8 cellular contexts compared by ENCODE assay signal in the genomic region with DNA sequence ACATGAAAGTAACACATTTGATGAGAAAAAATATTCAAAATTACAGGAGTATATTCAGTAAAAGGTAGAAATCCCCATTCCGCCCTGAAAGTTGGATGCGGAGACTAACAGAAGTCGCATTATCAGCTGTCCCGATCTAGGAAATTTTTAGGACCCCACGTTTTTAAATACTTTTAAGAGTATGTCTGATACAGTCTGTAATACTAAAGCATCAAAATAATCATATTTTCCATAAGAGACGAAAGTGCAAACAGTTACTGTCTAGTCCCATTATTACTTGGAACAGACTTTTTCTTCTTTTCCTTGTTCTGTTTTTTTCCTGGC. TPM values are rescaled to one million over a fixed set of nuclear protein-coding genes. Genes with fewer than 3 reads are reported as not detected.
DNase-seq lines count a peak whose midpoint lies in the region; ATAC-seq, FAIRE-seq and TF ChIP-seq lines count a peak whose summit lies in the region.

No MANE protein-coding gene starts in this region.

- no peak for FAIRE-seq in A549 (lab: Jason Lieb, UNC)

- WGBS in A549 (ENCODE audit: missing lambda C conversion rate) = 36% methylated on average over 6 of the region's 6 CpGs

- H3K36me3 Mint-ChIP-seq in chondrocyte (ENCODE audit: low read depth) = peaks cover 10% of the 10 kb centered on the region

- H3K4me2 ChIP-seq in A549 (peak overlapping the region; percentile 75), KMS-11 (peak overlapping the region; percentile 25; the same call in 1 of the 2 replicates)

- no peak for TF ChIP-seq RAD21 in A549 (conservative IDR thresholded peaks at IDR 0.05 in 1 of 2, IDR thresholded peaks at IDR 0.05 in 1 of 2)

- peaks cover 8% of the 10 kb centered on the region for H3K27me3 Mint-ChIP-seq in chondrocyte (ENCODE audit: low read depth)

- H3K9me3 ChIP-seq in A549 = no peaks in the 10 kb centered on the region; the same call in 2 of the 3 replicates
- no peaks in the 10 kb centered on the region for H3K9me3 ChIP-seq in muscle layer of colon (ENCODE audit: low read length)

- H3K9me3 Mint-ChIP-seq in chondrocyte (ENCODE audit: low read depth) = peaks cover 16% of the 10 kb centered on the region

- H3K27ac ChIP-seq in A549 = peak overlapping the region; percentile 46 to 89; a peak in 5 of 6 replicates
- H3K27ac ChIP-seq in KMS-11 = no peak overlapping the region
- peak overlapping the region; percentile 44 for H3K27ac ChIP-seq in muscle layer of colon (ENCODE audit: low read depth, low read length)

- no peak for TF ChIP-seq CTCF in A549 (IDR thresholded peaks at IDR 0.05)
- no peak for TF ChIP-seq CTCF in KMS-11 (conservative IDR thresholded peaks at IDR 0.05; ENCODE audit: low read depth, low read length)
- TF ChIP-seq CTCF in chondrocyte (IDR thresholded peaks at IDR 0.05) = no peak

- DNase-seq in A549 (ENCODE audit: low read depth in 1 of 2, low spot score in 1 of 2) (no peak), chondrocyte (ENCODE audit: low spot score) (no peak), NCI-H1105 (lab: John Stamatoyannopoulos, UW) (no peak), NOMO-1 treated with DMSO at 0.1 percent for 48 hours (lab: John Stamatoyannopoulos, UW; ENCODE audit: unreplicated experiment) (no peak)
- DNase-seq in effector CD8-positive, alpha-beta T cell (lab: John Stamatoyannopoulos, UW) = no peak

- H3K4me3 Mint-ChIP-seq in chondrocyte (ENCODE audit: unreplicated experiment) = peak overlapping the region; percentile 74

- no peak for TF ChIP-seq EP300 in A549 (IDR thresholded peaks at IDR 0.05)

- H4K20me1 ChIP-seq in KMS-11 (ENCODE audit: insufficient read depth) = no peaks in the 10 kb centered on the region

- no peaks in the 10 kb centered on the region for H3K79me2 ChIP-seq in KMS-11 (ENCODE audit: insufficient read depth, low read depth)

- POLR2A ChIA-PET in A549 (lab: Yijun Ruan, JAX) = no interaction called here

- ATAC-seq in A549 (no peak), GM19351 (IDR thresholded peaks at IDR 0.05; ENCODE audit: unreplicated experiment) (no peak)

- H2AFZ ChIP-seq in KMS-11 (ENCODE audit: low read depth) = peak overlapping the region; percentile 44

- H3K27me3 ChIP-seq in KMS-11 (ENCODE audit: insufficient read depth, low read depth) = no peaks in the 10 kb centered on the region
- H3K27me3 ChIP-seq in muscle layer of colon (ENCODE audit: control insufficient read depth in 1 of 2, insufficient read depth in 2 of 2, low read length in 2 of 2) = no peaks in the 10 kb centered on the region

- no peak for TF ChIP-seq POLR2A in A549 (IDR thresholded peaks at IDR 0.05; ENCODE audit: low read length)

- peak overlapping the region; percentile 86 for H3K27ac Mint-ChIP-seq in chondrocyte (ENCODE audit: unreplicated experiment)

- H3K4me1 ChIP-seq in A549 (no peaks in the 10 kb centered on the region), KMS-11 (ENCODE audit: low read depth, poor library complexity, severe bottlenecking) (no peaks in the 10 kb centered on the region), muscle layer of colon (ENCODE audit: insufficient read depth, low read length) (no peaks in the 10 kb centered on the region)

- CTCF ChIA-PET in A549 (lab: Yijun Ruan, JAX) = interaction anchor here (1.5 kb wide), 1 partner anchor 432 kb away, joined by 5 read pairs; no protein-coding TSS in a partner anchor

- no peaks in the 10 kb centered on the region for H3K36me3 ChIP-seq in KMS-11 (ENCODE audit: insufficient read depth)
- H3K36me3 ChIP-seq in muscle layer of colon (ENCODE audit: insufficient read depth, low read length) = no peaks in the 10 kb centered on the region

- peak overlapping the region; percentile 58 for H3K4me3 ChIP-seq in A549
- H3K4me3 ChIP-seq in KMS-11 (IDR thresholded peaks at IDR 0.05; ENCODE audit: insufficient read depth, low read depth, low read length) = no peak overlapping the region
- H3K4me3 ChIP-seq in muscle layer of colon (ENCODE audit: low read depth in 1 of 2, low read length in 2 of 2) = peak overlapping the region; percentile 40 to 50

- no peak overlapping the region for H3K9ac ChIP-seq in KMS-11
- no peak overlapping the region for H3K9ac ChIP-seq in muscle layer of colon (ENCODE audit: low read length)

- peaks cover 10% of the 10 kb centered on the region for H3K4me1 Mint-ChIP-seq in chondrocyte (ENCODE audit: low read depth)

TF ChIP-seq in A549, 52 proteins besides CTCF, POLR2A, EP300 and RAD21:
- TF ChIP-seq CHD2 (IDR thresholded peaks at IDR 0.05; ENCODE audit: low read length, partially characterized antibody) (no peak), HEYL (CRISPR knock-in tag; IDR thresholded peaks at IDR 0.05) (no peak), MYC (IDR thresholded peaks at IDR 0.05; ENCODE audit: borderline replicate concordance, low read length) (no peak), NFE2L2 (conservative IDR thresholded peaks at IDR 0.05; ENCODE audit: low read length) (no peak), CHD4 (IDR thresholded peaks at IDR 0.05; ENCODE audit: borderline replicate concordance) (no peak), MAFK (IDR thresholded peaks at IDR 0.05; ENCODE audit: partially characterized antibody) (no peak), KDM1A (IDR thresholded peaks at IDR 0.05; ENCODE audit: low read depth) (no peak)
- TF ChIP-seq, protein P1, sequence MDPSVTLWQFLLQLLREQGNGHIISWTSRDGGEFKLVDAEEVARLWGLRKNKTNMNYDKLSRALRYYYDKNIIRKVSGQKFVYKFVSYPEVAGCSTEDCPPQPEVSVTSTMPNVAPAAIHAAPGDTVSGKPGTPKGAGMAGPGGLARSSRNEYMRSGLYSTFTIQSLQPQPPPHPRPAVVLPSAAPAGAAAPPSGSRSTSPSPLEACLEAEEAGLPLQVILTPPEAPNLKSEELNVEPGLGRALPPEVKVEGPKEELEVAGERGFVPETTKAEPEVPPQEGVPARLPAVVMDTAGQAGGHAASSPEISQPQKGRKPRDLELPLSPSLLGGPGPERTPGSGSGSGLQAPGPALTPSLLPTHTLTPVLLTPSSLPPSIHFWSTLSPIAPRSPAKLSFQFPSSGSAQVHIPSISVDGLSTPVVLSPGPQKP (IDR thresholded peaks at IDR 0.05; ENCODE audit: low read depth, low read length) = no peak
TF ChIP-seq in A549: peak in this region for 0.

RNA-seq across cellular contexts. Expression of gene PLAGL1, which starts 0.6 kb away (rescaled TPM):
- polyA plus RNA-seq in A549 (2011; rRNA removed) (8.2 and 10.3 TPM in 2 replicates), A549 (2017; fragmentation: RNase III; extraction: RNeasy Plus Mini Kit Qiagen cat#74134 plus additional on column Dnase treatment) (4.7 to 6.6 TPM (median 5.0 TPM) in 3 replicates)
- 7.6 and 9.5 TPM in 2 replicates for polyA plus RNA-seq in A549 (2012; cell fraction: cytosol; rRNA removed)
- polyA plus RNA-seq in A549 (2012; cell fraction: nucleus; rRNA removed) = 21.3 and 22.0 TPM in 2 replicates
- polyA minus RNA-seq in A549 (2011; rRNA and poly(A)+ RNA removed) = 7.4 and 9.4 TPM in 2 replicates
- 81.9 to 105 TPM (median 83.1 TPM) in 3 replicates for total RNA-seq in chondrocyte
